In genomic region chr10:128643658-128644057, GRCh38 we compare ENCODE assay signal across 38 cellular contexts.
"Had no signal": no experiment of that assay in that cellular context is flagged by ENCODE, and none has a peak within 500 bp of the region (broad histone marks: within the 10 kb centered on the region; RNA-seq: fewer than 3 reads in every experiment).

No MANE protein-coding gene starts in this region.

- DNase-seq: activated CD4-positive, alpha-beta memory T cell treated with anti-CD3 and anti-CD28 coated beads, Interleukin-2, amount 10 ng/mL, durations not matched to agents 7 days and 5 days; activated CD4-positive, alpha-beta T cell treated with anti-CD3 and anti-CD28 coated beads for 1 hour; activated CD4-positive, alpha-beta T cell treated with anti-CD3 and anti-CD28 coated beads for 48 hours; activated CD4-positive, CD25-positive, alpha-beta regulatory T cell; activated CD8-positive, alpha-beta memory T cell treated with anti-CD3 and anti-CD28 coated beads for 24 hours; activated CD8-positive, alpha-beta memory T cell treated with anti-CD3 and anti-CD28 coated beads, Interleukin-2, amount 10 ng/mL, durations not matched to agents 7 days and 5 days; activated CD8-positive, alpha-beta memory T cell treated with anti-CD3 and anti-CD28 coated beads, Interleukin-2, amount 50 U/mL, for 48 hours; activated effector memory CD4-positive, alpha-beta T cell treated with Interleukin-2 at 50 U/mL for 16 hours; activated naive CD4-positive, alpha-beta T cell treated with anti-CD3 and anti-CD28 coated beads, Interleukin-2, amount 10 ng/mL, durations not matched to agents 7 days and 5 days; activated naive CD8-positive, alpha-beta T cell treated with anti-CD3 and anti-CD28 coated beads, Interleukin-2, amount 50 U/mL, for 24 hours; activated T-cell treated with anti-CD3 and anti-CD28 coated beads, Interleukin-2, amount 50 U/mL, for 48 hours; anterior cingulate cortex; brain microvascular endothelial cell; Karpas-422; KBM-7; MG63; NCI-H1048; NCI-H1105 treated with DMSO at 0.1 percent for 48 hours; NCI-H1436; NCI-H1694 treated with DMSO at 0.1 percent for 48 hours; NCI-H2029 treated with DMSO at 0.1 percent for 48 hours; NCI-H2107; NCI-H2171; NCI-H510A; NCI-H526; NCI-H748 treated with DMSO at 0.1 percent for 48 hours; NK-92 treated with Interleukin-12 subunit alpha and Interleukin-12 subunit beta, amount 100 ng/mL, for 24 hours; PC-3; Right ventricle myocardium superior; SW 1271; T-helper 1 cell; T-helper 2 cell; T-helper 9 cell; WERI-Rb-1 had no signal

- H3K36me3 ChIP-seq: brain microvascular endothelial cell, cardiac muscle cell, MG63, WERI-Rb-1 had no signal

- H3K36me3 Mint-ChIP-seq: activated CD8-positive, alpha-beta memory T cell treated with anti-CD3 and anti-CD28 coated beads, Interleukin-2, amount 10 ng/mL, durations not matched to agents 7 days and 5 days; activated naive CD4-positive, alpha-beta T cell treated with anti-CD3 and anti-CD28 coated beads, Interleukin-2, amount 10 ng/mL, durations not matched to agents 7 days and 5 days; activated naive CD8-positive, alpha-beta T cell had no signal

- H3K4me1 Mint-ChIP-seq: activated CD4-positive, alpha-beta memory T cell treated with anti-CD3 and anti-CD28 coated beads, Interleukin-2, amount 10 ng/mL, durations not matched to agents 7 days and 5 days; activated CD8-positive, alpha-beta memory T cell treated with anti-CD3 and anti-CD28 coated beads, Interleukin-2, amount 10 ng/mL, durations not matched to agents 7 days and 5 days; activated naive CD4-positive, alpha-beta T cell treated with anti-CD3 and anti-CD28 coated beads, Interleukin-2, amount 10 ng/mL, durations not matched to agents 7 days and 5 days; activated naive CD8-positive, alpha-beta T cell treated with anti-CD3 and anti-CD28 coated beads, Interleukin-2, amount 50 U/mL, for 24 hours; central memory CD8-positive, alpha-beta T cell had no signal

- H3K27ac Mint-ChIP-seq: activated CD4-positive, alpha-beta memory T cell treated with anti-CD3 and anti-CD28 coated beads, Interleukin-2, amount 10 ng/mL, durations not matched to agents 7 days and 5 days; activated CD8-positive, alpha-beta memory T cell treated with anti-CD3 and anti-CD28 coated beads, Interleukin-2, amount 10 ng/mL, durations not matched to agents 7 days and 5 days; activated naive CD4-positive, alpha-beta T cell treated with anti-CD3 and anti-CD28 coated beads, Interleukin-2, amount 10 ng/mL, durations not matched to agents 7 days and 5 days; activated naive CD8-positive, alpha-beta T cell; activated naive CD8-positive, alpha-beta T cell treated with anti-CD3 and anti-CD28 coated beads, Interleukin-2, amount 50 U/mL, for 24 hours had no signal

- H3K4me3 ChIP-seq: cardiac muscle cell, MG63 had no signal

- H3K27ac ChIP-seq: brain microvascular endothelial cell, cardiac muscle cell, WERI-Rb-1 had no signal

- H3K27me3 ChIP-seq: brain microvascular endothelial cell, cardiac muscle cell, MG63 had no signal

- FAIRE-seq: RCC 7860 had no signal

- H3K27me3 Mint-ChIP-seq: activated CD4-positive, alpha-beta memory T cell treated with anti-CD3 and anti-CD28 coated beads, Interleukin-2, amount 10 ng/mL, durations not matched to agents 7 days and 5 days; activated CD8-positive, alpha-beta memory T cell treated with anti-CD3 and anti-CD28 coated beads, Interleukin-2, amount 10 ng/mL, durations not matched to agents 7 days and 5 days; activated naive CD8-positive, alpha-beta T cell treated with anti-CD3 and anti-CD28 coated beads, Interleukin-2, amount 50 U/mL, for 24 hours had no signal

- ATAC-seq: activated CD8-positive, alpha-beta memory T cell treated with anti-CD3 and anti-CD28 coated beads, Interleukin-2, amount 10 ng/mL, durations not matched to agents 7 days and 5 days; activated naive CD8-positive, alpha-beta T cell treated with anti-CD3 and anti-CD28 coated beads, Interleukin-2, amount 50 U/mL, for 24 hours; PC-3 had no signal

- H3K9me3 Mint-ChIP-seq: activated CD4-positive, alpha-beta memory T cell treated with anti-CD3 and anti-CD28 coated beads, Interleukin-2, amount 10 ng/mL, durations not matched to agents 7 days and 5 days; activated naive CD4-positive, alpha-beta T cell treated with anti-CD3 and anti-CD28 coated beads, Interleukin-2, amount 10 ng/mL, durations not matched to agents 7 days and 5 days had no signal

- H3K4me3 Mint-ChIP-seq: activated CD4-positive, alpha-beta memory T cell treated with anti-CD3 and anti-CD28 coated beads, Interleukin-2, amount 10 ng/mL, durations not matched to agents 7 days and 5 days; activated CD8-positive, alpha-beta memory T cell treated with anti-CD3 and anti-CD28 coated beads, Interleukin-2, amount 10 ng/mL, durations not matched to agents 7 days and 5 days; activated naive CD4-positive, alpha-beta T cell treated with anti-CD3 and anti-CD28 coated beads, Interleukin-2, amount 10 ng/mL, durations not matched to agents 7 days and 5 days; activated naive CD8-positive, alpha-beta T cell; activated naive CD8-positive, alpha-beta T cell treated with anti-CD3 and anti-CD28 coated beads, Interleukin-2, amount 50 U/mL, for 24 hours; central memory CD8-positive, alpha-beta T cell had no signal
